In genomic region chr12:94260017-94260416, GRCh38 we compare ENCODE assay signal across 34 cellular contexts.
"Had no signal": no experiment of that assay in that cellular context is flagged by ENCODE, and none has a peak within 500 bp of the region (broad histone marks: within the 10 kb centered on the region; RNA-seq: fewer than 3 reads in every experiment).

No MANE protein-coding gene starts in this region.

- FAIRE-seq: TTC549 had no signal

- DNase-seq: activated B cell treated with CpG ODN at 0.5 μM for 24 hours; activated CD4-positive, alpha-beta memory T cell treated with anti-CD3 and anti-CD28 coated beads, Interleukin-2, amount 10 ng/mL, durations not matched to agents 7 days and 5 days; activated CD4-positive, alpha-beta T cell treated with anti-CD3 and anti-CD28 coated beads for 48 hours; activated CD4-positive, CD25-positive, alpha-beta regulatory T cell treated with anti-CD3 and anti-CD28 coated beads, Interleukin-2, amount 50 U/mL, for 72 hours; activated CD8-positive, alpha-beta memory T cell treated with anti-CD3 and anti-CD28 coated beads for 24 hours; activated CD8-positive, alpha-beta memory T cell treated with anti-CD3 and anti-CD28 coated beads, Interleukin-2, amount 10 ng/mL, durations not matched to agents 7 days and 5 days; activated CD8-positive, alpha-beta memory T cell treated with anti-CD3 and anti-CD28 coated beads, Interleukin-2, amount 50 U/mL, for 48 hours; activated effector memory CD4-positive, alpha-beta T cell treated with Interleukin-2 at 50 U/mL for 16 hours; activated naive CD4-positive, alpha-beta T cell treated with anti-CD3 and anti-CD28 coated beads, Interleukin-2, amount 10 ng/mL, durations not matched to agents 7 days and 5 days; activated naive CD8-positive, alpha-beta T cell treated with anti-CD3 and anti-CD28 coated beads, Interleukin-2, amount 50 U/mL, for 24 hours; activated T-cell treated with anti-CD3 and anti-CD28 coated beads, Interleukin-2, amount 50 U/mL, for 48 hours; anterior cingulate cortex; cerebellar nuclear complex; Kasumi-1; KG1; MG63; NCI-H1048; NCI-H1105 treated with DMSO at 0.1 percent for 48 hours; NCI-H1436; NCI-H1694; NCI-H1930; NCI-H2081 treated with DMSO at 0.1 percent for 48 hours; NCI-H226; NCI-H446 treated with DMSO at 0.1 percent for 48 hours; NCI-H524; NCI-H69; RPMI8226; SIG-M5; SW 1271; T-helper 1 cell; T-helper 2 cell; T1000 had no signal

- H3K4me3 ChIP-seq: MG63 had no signal

- ATAC-seq: activated CD8-positive, alpha-beta memory T cell treated with anti-CD3 and anti-CD28 coated beads, Interleukin-2, amount 10 ng/mL, durations not matched to agents 7 days and 5 days; activated naive CD8-positive, alpha-beta T cell treated with anti-CD3 and anti-CD28 coated beads, Interleukin-2, amount 50 U/mL, for 24 hours; Panc1 had no signal

- H3K27me3 ChIP-seq: MG63 had no signal

- H3K9me3 ChIP-seq: MG63 had no signal

- H3K36me3 ChIP-seq: MG63 had no signal
